ENCODE assay signal across 26 cellular contexts in genomic region chr2:65134158-65134557, GRCh38.
"Had no signal": no experiment of that assay in that cellular context is flagged by ENCODE, and none has a peak within 500 bp of the region (broad histone marks: within the 10 kb centered on the region; RNA-seq: fewer than 3 reads in every experiment).

No MANE protein-coding gene starts in this region.

- H3K9me3 ChIP-seq: colonic mucosa, esophagus squamous epithelium, gastrocnemius medialis, heart right ventricle, left lung, lower lobe of right lung had no signal

- H3K36me3 ChIP-seq: colonic mucosa, esophagus squamous epithelium, gastrocnemius medialis, heart right ventricle, left lung, lower lobe of right lung had no signal

- H3K4me3 Mint-ChIP-seq: dendritic cell treated with granulocyte-macrophage colony-stimulating factor and Interleukin-4, amounts not matched to agents 40 ng/mL and 50 ng/mL, for 4 days; effector memory CD8-positive, alpha-beta T cell; endodermal cell; immature natural killer cell had no signal

- H3K4me1 ChIP-seq: colonic mucosa had no signal

- H3K27ac Mint-ChIP-seq: effector memory CD8-positive, alpha-beta T cell; endodermal cell; immature natural killer cell had no signal

- H3K27me3 Mint-ChIP-seq: dendritic cell treated with granulocyte-macrophage colony-stimulating factor and Interleukin-4, amounts not matched to agents 40 ng/mL and 50 ng/mL, for 4 days had no signal

- ATAC-seq: effector memory CD8-positive, alpha-beta T cell; esophagus mucosa; gastrocnemius medialis; heart right ventricle; left cardiac atrium; left lung; left ventricle myocardium superior; lower lobe of right lung had no signal

- H3K27me3 ChIP-seq: colonic mucosa, esophagus squamous epithelium, gastrocnemius medialis, heart right ventricle, left lung had no signal

- H3K9me3 Mint-ChIP-seq: dendritic cell treated with granulocyte-macrophage colony-stimulating factor and Interleukin-4, amounts not matched to agents 40 ng/mL and 50 ng/mL, for 4 days; effector memory CD8-positive, alpha-beta T cell; endodermal cell; immature natural killer cell had no signal

- FAIRE-seq: endometrium, keratinocyte had no signal

- DNase-seq: colonic mucosa; cortex of kidney; effector CD8-positive, alpha-beta T cell; effector memory CD8-positive, alpha-beta T cell; endodermal cell; erythroblast; esophagus squamous epithelium; foreskin fibroblast; foreskin melanocyte; gastrocnemius medialis; glutamatergic neuron; head of caudate nucleus; heart right ventricle; hypothalamus; immature natural killer cell; left cardiac atrium; left lung; left ventricle myocardium superior; lower lobe of right lung; mesenchymal stem cell; midbrain had no signal

- H3K27ac ChIP-seq: colonic mucosa, epithelial cell of prostate, esophagus squamous epithelium, gastrocnemius medialis, heart right ventricle, left lung, lower lobe of right lung had no signal

- H3K4me3 ChIP-seq: colonic mucosa, esophagus squamous epithelium, gastrocnemius medialis, heart right ventricle, left lung, lower lobe of right lung had no signal
